8 cellular contexts compared by ENCODE assay signal in genomic region chr11:64340671-64341335, GRCh38. TPM values are rescaled to one million over a fixed set of nuclear protein-coding genes. Genes with fewer than 3 reads are reported as not detected.
DNase-seq lines count a peak whose midpoint lies in the region; ATAC-seq and TF ChIP-seq lines count a peak whose summit lies in the region.

No MANE protein-coding gene starts in this region.

- DNase-seq in GM12864 (ENCODE audit: low read depth) (no peak), esophagus muscularis mucosa (ENCODE audit: extremely low spot score) (no peak), NCI-H2029 (lab: John Stamatoyannopoulos, UW) (no peak), sigmoid colon (no peak), ascending aorta (ENCODE audit: low spot score in 2 of 2) (no peak)
- DNase-seq in activated CD4-positive, alpha-beta T cell treated with anti-CD3 and anti-CD28 coated beads, Interleukin-2, amount 50 U/mL, for 4 hours, result peak; percentile 68 to 69
- peak; percentile 84 for DNase-seq in stimulated activated CD4-positive, alpha-beta T cell treated with anti-CD3 and anti-CD28 coated beads, Interleukin-15, amount 100 ng/mL, for 24 hours

- TF ChIP-seq CTCF in GM12864 (IDR thresholded peaks at IDR 0.05; ENCODE audit: low read depth, low read length, missing control alignments), result peak; percentile 28
- TF ChIP-seq CTCF in esophagus muscularis mucosa (IDR thresholded peaks at IDR 0.05), result no peak
- no peak for TF ChIP-seq CTCF in sigmoid colon (IDR thresholded peaks at IDR 0.05)
- no peak for TF ChIP-seq CTCF in ascending aorta (IDR thresholded peaks at IDR 0.05)

- no peak for TF ChIP-seq EP300 in esophagus muscularis mucosa (IDR thresholded peaks at IDR 0.05)
- TF ChIP-seq EP300 in sigmoid colon (IDR thresholded peaks at IDR 0.05), result no peak

- H3K4me3 ChIP-seq in GM12864 (ENCODE audit: low read depth, low read length) (peak overlapping the region; percentile 62), esophagus muscularis mucosa (peak overlapping the region; percentile 32 to 47 (median 35)), sigmoid colon (peak overlapping the region in 2 of 4 donors; percentile 8 to 36), ascending aorta (peak overlapping the region in 1 of 2 donors; percentile 36)

- H3K27me3 ChIP-seq in esophagus muscularis mucosa (no peaks in the 10 kb centered on the region), sigmoid colon (no peaks in the 10 kb centered on the region), ascending aorta (no peaks in the 10 kb centered on the region)

- intact Hi-C loops in esophagus muscularis mucosa (cut with DNase I) (no loop called here), sigmoid colon (cut with DNase I) (no loop called here), ascending aorta (cut with DNase I) (no loop called here)

- H3K4me1 ChIP-seq in esophagus muscularis mucosa (peaks cover 7 to 33% (median 26%) of the 10 kb centered on the region in 4 donors), sigmoid colon (peaks cover 0 to 24% (median 12%) of the 10 kb centered on the region in 4 donors), ascending aorta (peaks cover 3 to 6% of the 10 kb centered on the region in 2 donors)

- H3K27ac ChIP-seq in esophagus muscularis mucosa (replicated peaks in 1 of 4), result no peak overlapping the region
- no peak overlapping the region for H3K27ac ChIP-seq in sigmoid colon
- no peak overlapping the region for H3K27ac ChIP-seq in ascending aorta

- H3K36me3 ChIP-seq in esophagus muscularis mucosa (no peaks in the 10 kb centered on the region), sigmoid colon (no peaks in the 10 kb centered on the region), ascending aorta (no peaks in the 10 kb centered on the region)

- peak; percentile 35 for ATAC-seq in HG03439 (IDR thresholded peaks at IDR 0.05; ENCODE audit: unreplicated experiment)

- WGBS in esophagus muscularis mucosa, result 30% methylated on average over 33 of the region's 33 CpGs
- 32 to 73% methylated on average over 33 of the region's 33 CpGs for WGBS in sigmoid colon, 2 donors

- TF ChIP-seq POLR2A in esophagus muscularis mucosa (IDR thresholded peaks at IDR 0.05; ENCODE audit: low read depth) (no peak), sigmoid colon (IDR thresholded peaks at IDR 0.05) (no peak)

- H3K9me3 ChIP-seq in esophagus muscularis mucosa (no peaks in the 10 kb centered on the region), sigmoid colon (no peaks in the 10 kb centered on the region), ascending aorta (no peaks in the 10 kb centered on the region)

RNA-seq across cellular contexts. Expression of gene CCDC88B, which starts 0.8 kb away (rescaled TPM):
- total RNA-seq in esophagus muscularis mucosa, result 10 to 100 TPM in 1 of 4 donors, 1 to 10 TPM in 3; 7.0 to 12.5 (median 8.2) TPM
- 1 to 10 TPM; 2.6 to 8.6 (median 3.9) TPM for total RNA-seq in sigmoid colon
- 100 to 1,000 TPM in 1 of 3 donors, 10 to 100 TPM in 2; 15.6 to 157 (median 23.6) TPM for polyA plus RNA-seq in sigmoid colon
- total RNA-seq in ascending aorta, result 5.1 TPM

RNA-seq across cellular contexts. Expression of gene RPS6KA4, which starts 18.2 kb away (rescaled TPM):
- total RNA-seq in esophagus muscularis mucosa (10 to 100 TPM; 19.1 to 36.1 (median 26.0) TPM), sigmoid colon (10 to 100 TPM; 15.6 to 24.1 (median 18.6) TPM), ascending aorta (81.5 TPM)
- polyA plus RNA-seq in sigmoid colon, result 10 to 100 TPM; 14.4 to 48.4 (median 16.6) TPM

RNA-seq across cellular contexts. Expression of gene PRDX5, which starts 22.9 kb away (rescaled TPM):
- total RNA-seq in esophagus muscularis mucosa (100 to 1,000 TPM; 144 to 178 (median 155) TPM), sigmoid colon (100 to 1,000 TPM; 169 to 269 (median 215) TPM), ascending aorta (153 TPM)
- polyA plus RNA-seq in sigmoid colon, result 1,000 to 10,000 TPM in 1 of 3 donors, 100 to 1,000 TPM in 2; 596 to 1,045 (median 779) TPM

RNA-seq across cellular contexts. Expression of gene TRMT112, which starts 23.4 kb away (rescaled TPM):
- total RNA-seq in esophagus muscularis mucosa (100 to 1,000 TPM; 202 to 281 (median 212) TPM), sigmoid colon (100 to 1,000 TPM; 182 to 353 (median 269) TPM), ascending aorta (384 TPM)
- polyA plus RNA-seq in sigmoid colon, result 100 to 1,000 TPM; 148 to 232 (median 168) TPM

RNA-seq across cellular contexts. Expression of gene ESRRA, which starts 35.5 kb away (rescaled TPM):
- total RNA-seq in esophagus muscularis mucosa (10 to 100 TPM; 63.5 to 95.8 (median 76.1) TPM), sigmoid colon (10 to 100 TPM; 39.9 to 48.7 (median 45.3) TPM), ascending aorta (53.4 TPM)
- 100 to 1,000 TPM; 151 to 244 (median 219) TPM for polyA plus RNA-seq in sigmoid colon

Comparison
In these comparisons a context has a peak if more than half of its experiments do, and no peak if none do; other contexts are left out.
1. DNase-seq: peak in activated CD4-positive, alpha-beta T cell treated with anti-CD3 and anti-CD28 coated beads, Interleukin-2, amount 50 U/mL, for 4 hours (2 of 2) and stimulated activated CD4-positive, alpha-beta T cell treated with anti-CD3 and anti-CD28 coated beads, Interleukin-15, amount 100 ng/mL, for 24 hours (single experiment); none in GM12864 (single experiment), esophagus muscularis mucosa (single experiment), NCI-H2029 (single experiment), sigmoid colon (single experiment) and ascending aorta (0 of 2).